Comparison of ENCODE assay signal across 24 cellular contexts in genomic region chrX:150047818-150048217, GRCh38.
"Had no signal": no experiment of that assay in that cellular context is flagged by ENCODE, and none has a peak within 500 bp of the region (broad histone marks: within the 10 kb centered on the region; RNA-seq: fewer than 3 reads in every experiment).

No MANE protein-coding gene starts in this region.

- FAIRE-seq: HepG2, K562, RCC 7860 had no signal

- DNase-seq: Kasumi-1, MM.1S, NCI-H1092 treated with DMSO at 0.1 percent for 48 hours, NCI-H1436, NCI-H187, NCI-H2029, NCI-H2081 treated with DMSO at 0.1 percent for 48 hours, NCI-H2171, NCI-H226, NCI-H446, NCI-H510A, NCI-H524 treated with DMSO at 0.1 percent for 48 hours, NCI-H69, NCI-H774, Right ventricle myocardium superior, RPMI8226, SIG-M5 had no signal

- H3K4me2 ChIP-seq: KMS-11 had no signal

- H3K4me3 ChIP-seq: K562, SJSA1, SK-N-MC had no signal

- H3K4me3 Mint-ChIP-seq: IgD-negative memory B cell had no signal

- H3K9ac ChIP-seq: KMS-11 had no signal

- H3K27ac Mint-ChIP-seq: IgD-negative memory B cell had no signal

- H3K27me3 ChIP-seq: SJSA1 had no signal

- ATAC-seq: HepG2, K562 had no signal

- H3K9me3 ChIP-seq: SJSA1 had no signal

- H3K36me3 ChIP-seq: SJSA1 had no signal

- H3K27ac ChIP-seq: KMS-11, SJSA1, SK-N-MC had no signal
